In genomic region chr9:125825762-125826161, GRCh38 we compare ENCODE assay signal across 1 cellular context.
TF ChIP-seq lines count a peak whose summit lies in the region.

No MANE protein-coding gene starts in this region.

TF ChIP-seq in HepG2, 621 proteins besides CTCF, POLR2A, EP300 and RAD21 (continued from another document):
- TF ChIP-seq E2F5 (CRISPR knock-in tag; conservative IDR thresholded peaks at IDR 0.05): no peak
